In the genomic region with DNA sequence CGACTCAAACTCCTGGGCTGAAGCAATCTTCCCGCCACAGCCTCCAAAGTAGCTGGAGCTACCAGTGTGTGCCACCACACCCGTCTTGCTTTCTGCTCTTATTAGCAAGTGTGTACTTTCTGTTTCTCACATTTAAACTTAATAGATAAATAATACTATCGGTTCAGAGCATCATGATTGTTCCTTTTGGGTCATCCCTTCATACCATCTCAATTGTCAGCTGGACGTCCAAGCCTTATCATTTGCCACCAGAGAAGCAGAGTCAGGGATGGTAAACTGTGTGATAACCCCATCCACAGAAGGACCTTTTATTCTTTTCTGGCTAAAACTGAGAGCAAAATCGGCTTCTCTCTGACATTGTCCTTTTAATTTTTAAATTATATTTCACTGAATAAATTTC, we compare ENCODE assay signal across 29 cellular contexts.
"Had no signal": no experiment of that assay in that cellular context is flagged by ENCODE, and none has a peak within 500 bp of the region (broad histone marks: within the 10 kb centered on the region; RNA-seq: fewer than 3 reads in every experiment).

No MANE protein-coding gene starts in this region.

- DNase-seq: activated CD4-positive, alpha-beta memory T cell treated with anti-CD3 and anti-CD28 coated beads for 36 hours; activated CD4-positive, alpha-beta T cell treated with anti-CD3 and anti-CD28 coated beads for 36 hours; activated CD4-positive, alpha-beta T cell treated with anti-CD3 and anti-CD28 coated beads, Interleukin-2, amount 10 ng/mL, durations not matched to agents 24 days and 14 days; activated CD4-positive, CD25-positive, alpha-beta regulatory T cell; activated CD4-positive, CD25-positive, alpha-beta regulatory T cell treated with anti-CD3 and anti-CD28 coated beads, Interleukin-2, amount 50 U/mL, for 72 hours; activated CD8-positive, alpha-beta memory T cell treated with anti-CD3 and anti-CD28 coated beads, Interleukin-2, amount 10 ng/mL, durations not matched to agents 7 days and 5 days; activated CD8-positive, alpha-beta memory T cell treated with anti-CD3 and anti-CD28 coated beads, Interleukin-2, amount 50 U/mL, for 4 hours; activated CD8-positive, alpha-beta T cell treated with anti-CD3 and anti-CD28 coated beads, Interleukin-2, amount 10 ng/mL, durations not matched to agents 7 days and 5 days; activated gamma-delta T cell; activated naive CD4-positive, alpha-beta T cell; activated naive CD4-positive, alpha-beta T cell treated with anti-CD3 and anti-CD28 coated beads, Interleukin-2, amount 10 ng/mL, durations not matched to agents 7 days and 5 days; activated naive CD8-positive, alpha-beta T cell treated with anti-CD3 and anti-CD28 coated beads, Interleukin-2, amount 10 ng/mL, durations not matched to agents 7 days and 5 days; activated T-cell treated with anti-CD3 and anti-CD28 coated beads, Interleukin-2, amount 50 U/mL, for 1 hour; activated T-cell treated with anti-CD3 and anti-CD28 coated beads, Interleukin-2, amount 50 U/mL, for 48 hours; central memory CD4-positive, alpha-beta T cell; cerebellar nuclear complex; effector CD4-positive, alpha-beta T cell; effector memory CD8-positive, alpha-beta T cell; esophagus squamous epithelium; foreskin melanocyte; heart right ventricle; T-helper 1 cell; T-helper 17 cell; T1000 had no signal

- H3K27me3 Mint-ChIP-seq: activated CD4-positive, alpha-beta memory T cell treated with anti-CD3 and anti-CD28 coated beads for 36 hours; activated CD4-positive, alpha-beta T cell treated with anti-CD3 and anti-CD28 coated beads for 36 hours; activated CD4-positive, alpha-beta T cell treated with anti-CD3 and anti-CD28 coated beads, Interleukin-2, amount 10 ng/mL, durations not matched to agents 24 days and 14 days; activated CD8-positive, alpha-beta memory T cell treated with anti-CD3 and anti-CD28 coated beads, Interleukin-2, amount 10 ng/mL, durations not matched to agents 7 days and 5 days; activated naive CD4-positive, alpha-beta T cell treated with anti-CD3 and anti-CD28 coated beads, Interleukin-2, amount 10 ng/mL, durations not matched to agents 7 days and 5 days; activated naive CD8-positive, alpha-beta T cell treated with anti-CD3 and anti-CD28 coated beads, Interleukin-2, amount 10 ng/mL, durations not matched to agents 7 days and 5 days; dendritic cell treated with granulocyte-macrophage colony-stimulating factor and Interleukin-4, amounts not matched to agents 40 ng/mL and 50 ng/mL, for 4 days; effector memory CD8-positive, alpha-beta T cell; T-helper 17 cell had no signal

- H3K9me3 Mint-ChIP-seq: activated CD4-positive, alpha-beta T cell treated with anti-CD3 and anti-CD28 coated beads, Interleukin-2, amount 10 ng/mL, durations not matched to agents 24 days and 14 days; activated naive CD8-positive, alpha-beta T cell treated with anti-CD3 and anti-CD28 coated beads, Interleukin-2, amount 10 ng/mL, durations not matched to agents 7 days and 5 days; T-helper 2 cell treated with Interferon-gamma antibody and Interleukin-4, amounts not matched to agents 5 μg/mL and 100 μg/mL, for 36 hours had no signal

- H3K36me3 Mint-ChIP-seq: activated CD4-positive, alpha-beta memory T cell treated with anti-CD3 and anti-CD28 coated beads for 36 hours; activated CD8-positive, alpha-beta memory T cell treated with anti-CD3 and anti-CD28 coated beads, Interleukin-2, amount 10 ng/mL, durations not matched to agents 7 days and 5 days; activated naive CD4-positive, alpha-beta T cell treated with anti-CD3 and anti-CD28 coated beads, Interleukin-2, amount 10 ng/mL, durations not matched to agents 7 days and 5 days; activated naive CD4-positive, alpha-beta T cell treated with anti-CD3 and anti-CD28 coated beads, Interleukin-2, amount 50 U/mL, for 72 hours; activated naive CD8-positive, alpha-beta T cell treated with anti-CD3 and anti-CD28 coated beads, Interleukin-2, amount 10 ng/mL, durations not matched to agents 7 days and 5 days; brain had no signal

- ATAC-seq: activated CD4-positive, alpha-beta T cell treated with anti-CD3 and anti-CD28 coated beads for 36 hours; activated CD8-positive, alpha-beta memory T cell treated with anti-CD3 and anti-CD28 coated beads, Interleukin-2, amount 10 ng/mL, durations not matched to agents 7 days and 5 days; activated CD8-positive, alpha-beta T cell treated with anti-CD3 and anti-CD28 coated beads, Interleukin-2, amount 10 ng/mL, durations not matched to agents 7 days and 5 days; activated naive CD4-positive, alpha-beta T cell treated with anti-CD3 and anti-CD28 coated beads, Interleukin-2, amount 50 U/mL, for 72 hours; effector memory CD8-positive, alpha-beta T cell; gastroesophageal sphincter; heart right ventricle; T-helper 17 cell had no signal

- H3K27ac Mint-ChIP-seq: activated CD4-positive, alpha-beta memory T cell treated with anti-CD3 and anti-CD28 coated beads for 36 hours; activated CD4-positive, alpha-beta T cell treated with anti-CD3 and anti-CD28 coated beads for 36 hours; activated CD4-positive, alpha-beta T cell treated with anti-CD3 and anti-CD28 coated beads, Interleukin-2, amount 10 ng/mL, durations not matched to agents 24 days and 14 days; activated CD8-positive, alpha-beta memory T cell treated with anti-CD3 and anti-CD28 coated beads, Interleukin-2, amount 10 ng/mL, durations not matched to agents 7 days and 5 days; activated CD8-positive, alpha-beta T cell treated with anti-CD3 and anti-CD28 coated beads, Interleukin-2, amount 10 ng/mL, durations not matched to agents 7 days and 5 days; activated naive CD4-positive, alpha-beta T cell treated with anti-CD3 and anti-CD28 coated beads, Interleukin-2, amount 10 ng/mL, durations not matched to agents 7 days and 5 days; activated naive CD4-positive, alpha-beta T cell treated with anti-CD3 and anti-CD28 coated beads, Interleukin-2, amount 50 U/mL, for 72 hours; activated naive CD8-positive, alpha-beta T cell treated with anti-CD3 and anti-CD28 coated beads, Interleukin-2, amount 10 ng/mL, durations not matched to agents 7 days and 5 days; brain; dendritic cell treated with granulocyte-macrophage colony-stimulating factor and Interleukin-4, amounts not matched to agents 40 ng/mL and 50 ng/mL, for 4 days; effector memory CD8-positive, alpha-beta T cell; T-helper 17 cell; T-helper 2 cell treated with Interferon-gamma antibody and Interleukin-4, amounts not matched to agents 5 μg/mL and 100 μg/mL, for 36 hours had no signal

- H3K4me3 Mint-ChIP-seq: activated CD4-positive, alpha-beta memory T cell treated with anti-CD3 and anti-CD28 coated beads for 36 hours; activated CD4-positive, alpha-beta T cell treated with anti-CD3 and anti-CD28 coated beads for 36 hours; activated CD4-positive, alpha-beta T cell treated with anti-CD3 and anti-CD28 coated beads, Interleukin-2, amount 10 ng/mL, durations not matched to agents 24 days and 14 days; activated CD8-positive, alpha-beta memory T cell treated with anti-CD3 and anti-CD28 coated beads, Interleukin-2, amount 10 ng/mL, durations not matched to agents 7 days and 5 days; activated CD8-positive, alpha-beta T cell treated with anti-CD3 and anti-CD28 coated beads, Interleukin-2, amount 10 ng/mL, durations not matched to agents 7 days and 5 days; activated naive CD4-positive, alpha-beta T cell treated with anti-CD3 and anti-CD28 coated beads, Interleukin-2, amount 10 ng/mL, durations not matched to agents 7 days and 5 days; activated naive CD8-positive, alpha-beta T cell treated with anti-CD3 and anti-CD28 coated beads, Interleukin-2, amount 10 ng/mL, durations not matched to agents 7 days and 5 days; brain; dendritic cell treated with granulocyte-macrophage colony-stimulating factor and Interleukin-4, amounts not matched to agents 40 ng/mL and 50 ng/mL, for 4 days; effector memory CD8-positive, alpha-beta T cell; T-helper 17 cell; T-helper 2 cell treated with Interferon-gamma antibody and Interleukin-4, amounts not matched to agents 5 μg/mL and 100 μg/mL, for 36 hours had no signal

- H3K4me1 Mint-ChIP-seq: activated CD4-positive, alpha-beta T cell treated with anti-CD3 and anti-CD28 coated beads for 36 hours; activated CD4-positive, alpha-beta T cell treated with anti-CD3 and anti-CD28 coated beads, Interleukin-2, amount 10 ng/mL, durations not matched to agents 24 days and 14 days; activated CD8-positive, alpha-beta memory T cell treated with anti-CD3 and anti-CD28 coated beads, Interleukin-2, amount 10 ng/mL, durations not matched to agents 7 days and 5 days; activated naive CD4-positive, alpha-beta T cell treated with anti-CD3 and anti-CD28 coated beads, Interleukin-2, amount 10 ng/mL, durations not matched to agents 7 days and 5 days; activated naive CD8-positive, alpha-beta T cell treated with anti-CD3 and anti-CD28 coated beads, Interleukin-2, amount 10 ng/mL, durations not matched to agents 7 days and 5 days; brain; T-helper 17 cell had no signal
